In genomic region chr6:170036916-170037315, GRCh38 we compare ENCODE assay signal across 20 cellular contexts.
DNase-seq lines count a peak whose midpoint lies in the region; ATAC-seq, FAIRE-seq and TF ChIP-seq lines count a peak whose summit lies in the region.
"Had no signal": no experiment of that assay in that cellular context is flagged by ENCODE, and none has a peak within 500 bp of the region (broad histone marks: within the 10 kb centered on the region; RNA-seq: fewer than 3 reads in every experiment).

No MANE protein-coding gene starts in this region.

- no peak overlapping the region for H2BK15ac ChIP-seq in H1 (ENCODE audit: low read length)
- no peak overlapping the region for H2BK15ac ChIP-seq in neuronal stem cell (ENCODE audit: low read length)
- H2BK15ac ChIP-seq in H9 (ENCODE audit: low read depth, low read length), result no peak overlapping the region

- H3K79me2 ChIP-seq in H1 (ENCODE audit: control insufficient read depth in 1 of 2, insufficient read depth in 2 of 2, low read length in 2 of 2) (no peaks in the 10 kb centered on the region), H9 (ENCODE audit: insufficient read depth, low read length) (no peaks in the 10 kb centered on the region)

- H3K27me3 Mint-ChIP-seq in type B pancreatic cell (peaks cover 6% of the 10 kb centered on the region), H9 (ENCODE audit: low read depth) (peaks cover 15% of the 10 kb centered on the region)
- H3K27me3 Mint-ChIP-seq: activated CD8-positive, alpha-beta T cell treated with anti-CD3 and anti-CD28 coated beads for 36 hours had no signal

- H3K4me1 ChIP-seq in H1 (replicated peaks in 1 of 4; ENCODE audit: control insufficient read depth in 3 of 4, insufficient read depth in 4 of 4, low read length in 3 of 4), result peaks cover 5 to 26% (median 15%) of the 10 kb centered on the region in 4 experiments; a peak in 6 of 7 replicates
- peaks cover 0 to 9% of the 10 kb centered on the region in 2 donors for H3K4me1 ChIP-seq in neuronal stem cell (ENCODE audit: control insufficient read depth in 2 of 2, insufficient read depth in 1 of 2, low read depth in 1 of 2, low read length in 2 of 2)
- peaks cover 3% of the 10 kb centered on the region; the same call in 1 of the 2 replicates for H3K4me1 ChIP-seq in H9 (ENCODE audit: insufficient read depth, low read length)

- no peak for ATAC-seq in GM19452 (IDR thresholded peaks at IDR 0.05; ENCODE audit: unreplicated experiment)
- ATAC-seq: activated CD8-positive, alpha-beta T cell treated with anti-CD3 and anti-CD28 coated beads for 36 hours; activated naive CD4-positive, alpha-beta T cell treated with anti-CD3 and anti-CD28 coated beads, Interleukin-2, amount 50 U/mL, for 72 hours; activated T-helper 17 cell treated with anti-CD3 and anti-CD28 coated beads, Interleukin-2, amount 50 U/mL, for 72 hours; left colon had no signal

- H3K4me2 ChIP-seq in H1 (ENCODE audit: insufficient read depth in 1 of 2, low read depth in 2 of 2, low read length in 2 of 2) (no peak overlapping the region), neuronal stem cell (ENCODE audit: insufficient read depth, low read length, poor library complexity, severe bottlenecking) (no peak overlapping the region), H9 (ENCODE audit: insufficient read depth, insufficient read length, low read length) (no peak overlapping the region)

- H2BK5ac ChIP-seq in H1 (ENCODE audit: low read depth, low read length) (peak overlapping the region; percentile 46; the same call in 1 of the 2 replicates), neuronal stem cell (ENCODE audit: low read length) (no peak overlapping the region), H9 (ENCODE audit: insufficient read length, low read length) (no peak overlapping the region)

- H3T11ph ChIP-seq in H9 (ENCODE audit: low read length), result no peak overlapping the region

- no peak for FAIRE-seq in H1 (lab: Jason Lieb, UNC)
- FAIRE-seq: H54, TTC549 had no signal

- H3K9me3 Mint-ChIP-seq in type B pancreatic cell (peaks cover 6% of the 10 kb centered on the region), H9 (peaks cover 25 to 28% of the 10 kb centered on the region in 2 experiments)

- H3K4me1 Mint-ChIP-seq in type B pancreatic cell (ENCODE audit: unreplicated experiment), result peaks cover 14% of the 10 kb centered on the region
- peaks cover 54 to 58% of the 10 kb centered on the region in 2 experiments for H3K4me1 Mint-ChIP-seq in H9
- H3K4me1 Mint-ChIP-seq: activated T-helper 17 cell treated with anti-CD3 and anti-CD28 coated beads, Interleukin-2, amount 50 U/mL, for 72 hours had no signal

- H2BK20ac ChIP-seq in H1 (ENCODE audit: low read length) (peak overlapping the region; percentile 43; the same call in 1 of the 2 replicates), H9 (ENCODE audit: low read depth, low read length, poor library complexity, severe bottlenecking) (no peak overlapping the region)

- peak; percentile 17 for DNase-seq in NOMO-1 treated with DMSO at 0.1 percent for 48 hours (lab: John Stamatoyannopoulos, UW; ENCODE audit: unreplicated experiment)
- no peak for DNase-seq in NOMO-1 treated with dmso at 0.1 percent for 144 hours (lab: John Stamatoyannopoulos, UW; ENCODE audit: unreplicated experiment)
- no peak for DNase-seq in H1 (ENCODE audit: low read depth in 1 of 2, low spot score in 2 of 2)
- no peak for DNase-seq in neuronal stem cell (ENCODE audit: low spot score)
- DNase-seq in type B pancreatic cell (ENCODE audit: extremely low spot score, unreplicated experiment), result peak; percentile 37
- DNase-seq in D341Med (ENCODE audit: low spot score), result no peak
- no peak for DNase-seq in H9
- DNase-seq: 8988T; activated CD8-positive, alpha-beta T cell treated with anti-CD3 and anti-CD28 coated beads for 36 hours; hippocampal formation; left colon; NCI-H1105; NCI-H2029; NCI-H526 had no signal

- POLR2A ChIA-PET in H1 (lab: Charles Lee; ENCODE audit: partially characterized antibody), result no interaction called here

- H3K9me3 ChIP-seq in H1 (ENCODE audit: insufficient read depth in 2 of 2, low read depth in 1 of 2, low read length in 1 of 2) (peaks cover 0 to 6% of the 10 kb centered on the region in 2 experiments; a peak in 2 of 4 replicates), neuronal stem cell (replicated peaks in 1 of 2; ENCODE audit: control insufficient read depth in 2 of 2, insufficient read depth in 1 of 2, low read depth in 1 of 2, low read length in 2 of 2) (peaks cover 0 to 5% of the 10 kb centered on the region in 2 donors), H9 (ENCODE audit: control insufficient read depth, low read depth, low read length) (no peaks in the 10 kb centered on the region)
- H3K9me3 ChIP-seq: gastrocnemius medialis had no signal

- no peak overlapping the region for H3K4me3 ChIP-seq in H1 (ENCODE audit: extremely low read depth in 1 of 4, insufficient read depth in 2 of 4, low read depth in 3 of 4, low read length in 4 of 4)
- no peak overlapping the region for H3K4me3 ChIP-seq in neuronal stem cell (ENCODE audit: low read length in 2 of 2)
- H3K4me3 ChIP-seq: gastrocnemius medialis had no signal

- WGBS in H1 (ENCODE audit: extremely low coverage in 1 of 2, insufficient coverage in 1 of 2, insufficient read length in 1 of 2, insufficient replicate concordance in 2 of 2, low coverage in 1 of 2, low lambda C conversion rate in 2 of 2, missing lambda C conversion rate in 1 of 2), 2 experiments, result 72% methylated on average over 7 of the region's 7 CpGs; no CpG with 5 or more reads in 1 of the 2 experiments
- no CpG with 5 or more reads among the region's 7 CpGs for WGBS in neuronal stem cell (ENCODE audit: extremely low coverage in 2 of 2, insufficient read length in 2 of 2, insufficient replicate concordance in 1 of 2), 2 donors
- WGBS in H9 (ENCODE audit: extremely low coverage, insufficient read length, low lambda C conversion rate), result no CpG with 5 or more reads among the region's 7 CpGs

- H4K5ac ChIP-seq in H1 (ENCODE audit: insufficient read length, low read depth, low read length) (no peak overlapping the region), H9 (ENCODE audit: insufficient read length, low read depth, low read length) (no peak overlapping the region)

- H4K8ac ChIP-seq in H1 (ENCODE audit: extremely low read depth, insufficient read depth, low read length) (no peak overlapping the region), neuronal stem cell (ENCODE audit: low read depth, low read length) (no peak overlapping the region), H9 (replicated peaks; ENCODE audit: insufficient read length, low read depth, low read length) (no peak overlapping the region)

- peak overlapping the region; percentile 69 for H2BK120ac ChIP-seq in H1 (replicated peaks; ENCODE audit: low read depth, low read length)
- no peak overlapping the region for H2BK120ac ChIP-seq in neuronal stem cell (ENCODE audit: low read depth, low read length)
- H2BK120ac ChIP-seq in H9 (ENCODE audit: low read depth, low read length, poor library complexity, severe bottlenecking), result no peak overlapping the region

- H3K18ac ChIP-seq in H1 (ENCODE audit: extremely low read depth, low read length) (peak overlapping the region; percentile 66; the same call in 1 of the 2 replicates), neuronal stem cell (ENCODE audit: low read length) (peak overlapping the region; percentile 77), H9 (ENCODE audit: insufficient read length, low read depth, low read length) (no peak overlapping the region)

- H3K56ac ChIP-seq in H1 (replicated peaks; ENCODE audit: insufficient read length, low read depth, low read length) (no peak overlapping the region), H9 (ENCODE audit: insufficient read length, low read depth, low read length) (no peak overlapping the region)

- no peak overlapping the region for H4K91ac ChIP-seq in H1 (replicated peaks; ENCODE audit: insufficient read length, low read length)
- H4K91ac ChIP-seq in neuronal stem cell (ENCODE audit: low read depth, low read length, poor library complexity), result no peak overlapping the region
- H4K91ac ChIP-seq in H9 (ENCODE audit: insufficient read length, low read depth, low read length), result no peak overlapping the region

- H3K23ac ChIP-seq in H1 (ENCODE audit: insufficient read length) (no peak overlapping the region), neuronal stem cell (ENCODE audit: low read depth, low read length, poor library complexity) (no peak overlapping the region), H9 (ENCODE audit: insufficient read length, low read depth, low read length) (no peak overlapping the region)

- H3K36me3 Mint-ChIP-seq in type B pancreatic cell, result no peaks in the 10 kb centered on the region
- H3K36me3 Mint-ChIP-seq in H9 (ENCODE audit: insufficient read depth in 1 of 3, low read depth in 3 of 3), result peaks cover 5 to 40% (median 18%) of the 10 kb centered on the region in 3 experiments; a peak in 6 of 7 replicates

- H3K9ac ChIP-seq in H1 (replicated peaks in 1 of 4; ENCODE audit: extremely low read depth in 1 of 4, low read depth in 3 of 4, low read length in 3 of 4) (no peak overlapping the region), neuronal stem cell (ENCODE audit: low read depth, low read length, poor library complexity) (no peak overlapping the region), H9 (ENCODE audit: extremely low read depth, insufficient read length, low read length) (no peak overlapping the region)

- H3K36me3 ChIP-seq in H1 (ENCODE audit: control insufficient read depth in 2 of 4, insufficient read depth in 4 of 4, low read length in 3 of 4) (no peaks in the 10 kb centered on the region), neuronal stem cell (replicated peaks in 1 of 2; ENCODE audit: control insufficient read depth in 2 of 2, insufficient read depth in 2 of 2, low read length in 2 of 2) (no peaks in the 10 kb centered on the region)
- H3K36me3 ChIP-seq: gastrocnemius medialis had no signal

- no peak for TF ChIP-seq RAD21 in H1 (IDR thresholded peaks at IDR 0.05 in 1 of 2, conservative IDR thresholded peaks at IDR 0.05 in 1 of 2; ENCODE audit: low read depth in 2 of 2, low read length in 2 of 2)

- 0 out of 2 replicates have a peak overlapping the region, but pooled peaks have one; percentile 58 for H2AK5ac ChIP-seq in H1 (ENCODE audit: low read depth, low read length)
- H2AK5ac ChIP-seq in neuronal stem cell (ENCODE audit: low read depth, low read length), result peak overlapping the region; percentile 1
- no peak overlapping the region for H2AK5ac ChIP-seq in H9 (ENCODE audit: insufficient read length, low read length)

- H3K4ac ChIP-seq in H1 (replicated peaks; ENCODE audit: insufficient read length, low read depth, low read length) (no peak overlapping the region), neuronal stem cell (ENCODE audit: low read length) (no peak overlapping the region), H9 (ENCODE audit: low read depth, low read length) (no peak overlapping the region)

- TF ChIP-seq EP300 in H1 (IDR thresholded peaks at IDR 0.05; ENCODE audit: borderline replicate concordance in 1 of 2, low read depth in 2 of 2, low read length in 2 of 2), result no peak

- H3K23me2 ChIP-seq in H1 (ENCODE audit: low read depth, low read length) (no peaks in the 10 kb centered on the region), H9 (ENCODE audit: insufficient read length, low read depth, low read length, poor library complexity, severe bottlenecking) (no peaks in the 10 kb centered on the region)

- TF ChIP-seq POLR2A in H1 (IDR thresholded peaks at IDR 0.05; ENCODE audit: control extremely low read depth in 1 of 2, low read depth in 2 of 2, low read length in 2 of 2), result no peak

- H3K27ac Mint-ChIP-seq in type B pancreatic cell, result no peak overlapping the region
- 0 out of 7 replicates have a peak overlapping the region, but pooled peaks of 1 of the 3 experiments have one; percentile 52 for H3K27ac Mint-ChIP-seq in H9
- H3K27ac Mint-ChIP-seq: activated CD8-positive, alpha-beta T cell treated with anti-CD3 and anti-CD28 coated beads for 36 hours; activated naive CD4-positive, alpha-beta T cell treated with anti-CD3 and anti-CD28 coated beads, Interleukin-2, amount 50 U/mL, for 72 hours; activated T-helper 17 cell treated with anti-CD3 and anti-CD28 coated beads, Interleukin-2, amount 50 U/mL, for 72 hours had no signal

- H3K4me3 Mint-ChIP-seq in type B pancreatic cell, result no peak overlapping the region
- no peak overlapping the region; a peak in 1 of 5 replicates for H3K4me3 Mint-ChIP-seq in H9
- H3K4me3 Mint-ChIP-seq: activated CD8-positive, alpha-beta T cell treated with anti-CD3 and anti-CD28 coated beads for 36 hours; activated T-helper 17 cell treated with anti-CD3 and anti-CD28 coated beads, Interleukin-2, amount 50 U/mL, for 72 hours had no signal

- H3K27me3 ChIP-seq in H1 (replicated peaks in 1 of 4; ENCODE audit: control insufficient read depth in 3 of 4, extremely low read depth in 1 of 4, insufficient read depth in 3 of 4, low read length in 3 of 4), result no peaks in the 10 kb centered on the region
- peaks cover 0 to 6% (median 0%) of the 10 kb centered on the region in 3 experiments for H3K27me3 ChIP-seq in neuronal stem cell (ENCODE audit: control insufficient read depth in 3 of 3, insufficient read depth in 3 of 3, low read depth in 1 of 3, low read length in 3 of 3)
- no peaks in the 10 kb centered on the region for H3K27me3 ChIP-seq in H9 (ENCODE audit: insufficient read depth, low read length)
- H3K27me3 ChIP-seq: gastrocnemius medialis had no signal

- H3K79me1 ChIP-seq in H1 (ENCODE audit: low read depth, low read length), result no peaks in the 10 kb centered on the region
- no peaks in the 10 kb centered on the region for H3K79me1 ChIP-seq in neuronal stem cell (ENCODE audit: low read depth, low read length)
- H3K79me1 ChIP-seq in H9 (ENCODE audit: insufficient read depth, low read depth, low read length, poor library complexity, severe bottlenecking), result no peaks in the 10 kb centered on the region

- TF ChIP-seq CTCF in H1 (IDR thresholded peaks at IDR 0.05; ENCODE audit: control extremely low read depth in 1 of 3, insufficient read depth in 1 of 3, low read depth in 1 of 3, low read length in 3 of 3) (no peak), type B pancreatic cell (conservative IDR thresholded peaks at IDR 0.05) (no peak), H9 (conservative IDR thresholded peaks at IDR 0.05) (no peak)

- H3K14ac ChIP-seq in H1 (ENCODE audit: insufficient read length) (no peak overlapping the region), neuronal stem cell (ENCODE audit: low read length) (no peak overlapping the region), H9 (ENCODE audit: insufficient read depth, low read length) (no peak overlapping the region)

- H4K20me1 ChIP-seq in H1 (replicated peaks in 1 of 2; ENCODE audit: control insufficient read depth in 1 of 2, insufficient read depth in 2 of 2, low read length in 2 of 2), result no peaks in the 10 kb centered on the region
- H4K20me1 ChIP-seq in H9 (ENCODE audit: control insufficient read depth, insufficient read depth, insufficient read length), result no peaks in the 10 kb centered on the region

- no peak overlapping the region for H2AFZ ChIP-seq in H1 (ENCODE audit: low read length)
- no peak overlapping the region for H2AFZ ChIP-seq in neuronal stem cell (ENCODE audit: low read length)
- no peak overlapping the region for H2AFZ ChIP-seq in H9 (ENCODE audit: low read length)

- H2BK12ac ChIP-seq in H1 (ENCODE audit: low read depth, low read length) (0 out of 2 replicates have a peak overlapping the region, but pooled peaks have one; percentile 55), neuronal stem cell (ENCODE audit: low read length) (peak overlapping the region; percentile 80), H9 (ENCODE audit: insufficient read length, low read depth, low read length) (no peak overlapping the region)

- CTCF ChIA-PET in H1 (lab: Charles Lee; ENCODE audit: partially characterized antibody), result no interaction called here

- H3K27ac ChIP-seq in H1 (ENCODE audit: low read depth, low read length) (no peak overlapping the region), neuronal stem cell (replicated peaks; ENCODE audit: low read length) (no peak overlapping the region), H9 (ENCODE audit: insufficient read length, low read depth, low read length) (no peak overlapping the region)
- H3K27ac ChIP-seq: gastrocnemius medialis had no signal

Comparison
In these comparisons a context has a peak if more than half of its experiments do, and no peak if none do; other contexts are left out.
1. DNase-seq: peak in NOMO-1 treated with DMSO at 0.1 percent for 48 hours (single experiment) and type B pancreatic cell (single experiment); none in NOMO-1 treated with dmso at 0.1 percent for 144 hours (single experiment), H1 (0 of 2), neuronal stem cell (single experiment), D341Med (single experiment) and H9 (single experiment).